ENCODE assay signal across 1 cellular context in genomic region chr2:171161425-171162289, GRCh38.
TF ChIP-seq lines count a peak whose summit lies in the region.

No MANE protein-coding gene starts in this region.

TF ChIP-seq in K562, 482 proteins besides CTCF, POLR2A, EP300 and RAD21 (continued from another document and continues in another):
- TF ChIP-seq DEAF1 (CRISPR knock-in tag; IDR thresholded peaks at IDR 0.05) (0 out of 2 replicates have a peak, but pooled peaks have one; percentile 1), ASH1L (IDR thresholded peaks at IDR 0.05; ENCODE audit: borderline replicate concordance, low read depth, partially characterized antibody) (no peak), HDAC2 (IDR thresholded peaks at IDR 0.05) (0 out of 2 replicates have a peak, but pooled peaks have one; percentile 57), ZNF23 (CRISPR knock-in tag; IDR thresholded peaks at IDR 0.05) (no peak), PREB (CRISPR knock-in tag; IDR thresholded peaks at IDR 0.05) (no peak), YY1 (IDR thresholded peaks at IDR 0.05; ENCODE audit: borderline replicate concordance in 1 of 3, control insufficient read depth in 1 of 3, extremely low read depth in 1 of 3, insufficient read depth in 3 of 3, insufficient read length in 1 of 3, insufficient replicate concordance in 2 of 3, low read depth in 1 of 3, low read length in 2 of 3) (no peak), ZNF561 (CRISPR knock-in tag; conservative IDR thresholded peaks at IDR 0.05) (no peak), PURB (CRISPR knock-in tag; IDR thresholded peaks at IDR 0.05; ENCODE audit: low read depth) (no peak), HOXB6 (CRISPR knock-in tag; IDR thresholded peaks at IDR 0.05; ENCODE audit: borderline replicate concordance) (no peak), E4F1 (CRISPR knock-in tag; IDR thresholded peaks at IDR 0.05; ENCODE audit: borderline replicate concordance) (no peak), KDM4B (IDR thresholded peaks at IDR 0.05; ENCODE audit: borderline replicate concordance in 2 of 2, low read depth in 1 of 2) (no peak), ARID4B (CRISPR knock-in tag; IDR thresholded peaks at IDR 0.05) (no peak), ZNF740 (CRISPR knock-in tag; IDR thresholded peaks at IDR 0.05) (no peak), ZNF740 (tag; IDR thresholded peaks at IDR 0.05) (no peak), SAFB2 (IDR thresholded peaks at IDR 0.05; ENCODE audit: borderline replicate concordance, low read depth, low read length, severe bottlenecking) (no peak), TCF15 (CRISPR knock-in tag; IDR thresholded peaks at IDR 0.05) (no peak), E2F3 (CRISPR knock-in tag; IDR thresholded peaks at IDR 0.05) (no peak), PRDM10 (IDR thresholded peaks at IDR 0.05; ENCODE audit: partially characterized antibody) (no peak), CREB5 (CRISPR knock-in tag; IDR thresholded peaks at IDR 0.05) (no peak), RFX5 (IDR thresholded peaks at IDR 0.05; ENCODE audit: low read depth, low read length) (no peak; the same call in 1 of the 2 replicates), GATA2 (CRISPR knock-in tag; IDR thresholded peaks at IDR 0.05) (no peak), ATF3 (IDR thresholded peaks at IDR 0.05) (no peak), ATF3 (CRISPR knock-in tag; conservative IDR thresholded peaks at IDR 0.05) (no peak), BMI1 (IDR thresholded peaks at IDR 0.05; ENCODE audit: low read length) (no peak), GTF3C2 (IDR thresholded peaks at IDR 0.05; ENCODE audit: borderline replicate concordance, extremely low read depth, insufficient read length) (no peak), REST (CRISPR knock-in tag; IDR thresholded peaks at IDR 0.05; ENCODE audit: low read depth) (no peak), ILK (tag; IDR thresholded peaks at IDR 0.05; ENCODE audit: borderline replicate concordance, low read depth) (no peak)
